ENCODE assay signal across 20 cellular contexts in the genomic region with DNA sequence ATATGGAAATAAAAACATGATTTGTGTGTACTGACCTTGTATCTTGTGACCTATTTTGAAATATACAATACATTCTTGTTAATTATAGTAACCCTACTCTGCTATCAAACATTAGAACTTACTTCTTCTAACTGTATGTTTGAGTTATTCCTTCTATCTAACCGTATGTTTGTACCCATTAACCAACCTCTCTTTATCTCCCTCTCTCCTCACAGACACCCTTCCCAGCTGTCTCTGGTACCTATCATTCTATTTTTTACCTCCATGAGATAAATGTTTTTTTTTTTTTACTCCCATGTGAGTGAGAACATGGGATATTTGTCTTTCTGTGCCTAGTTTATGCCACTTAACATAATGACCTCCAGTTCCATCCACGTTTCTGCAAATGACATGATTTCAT.
DNase-seq lines count a peak whose midpoint lies in the region; ATAC-seq lines count a peak whose summit lies in the region.
"Had no signal": no experiment of that assay in that cellular context is flagged by ENCODE, and none has a peak within 500 bp of the region (broad histone marks: within the 10 kb centered on the region; RNA-seq: fewer than 3 reads in every experiment).

No MANE protein-coding gene starts in this region.

- H2BK15ac ChIP-seq in mesenchymal stem cell (ENCODE audit: low read depth, poor library complexity, severe bottlenecking): no peak overlapping the region

- H3K14ac ChIP-seq in mesenchymal stem cell (ENCODE audit: low read length in 2 of 2): no peak overlapping the region

- H2AK5ac ChIP-seq in mesenchymal stem cell (ENCODE audit: low read length, severe bottlenecking): no peak overlapping the region

- H3K9ac ChIP-seq in mesenchymal stem cell (ENCODE audit: low read length): no peak overlapping the region
- H3K9ac ChIP-seq: BLaER1, GM23248 had no signal

- no peak overlapping the region for H3K4me2 ChIP-seq in mesenchymal stem cell (ENCODE audit: low read length, poor library complexity, severe bottlenecking)
- H3K4me2 ChIP-seq: BLaER1 had no signal

- H3K18ac ChIP-seq in mesenchymal stem cell (ENCODE audit: low read depth in 1 of 2, low read length in 2 of 2): no peak overlapping the region

- peak; percentile 21 for DNase-seq in DMS153 (lab: John Stamatoyannopoulos, UW)
- no peak for DNase-seq in DMS153 treated with DMSO at 0.1 percent for 48 hours (lab: John Stamatoyannopoulos, UW; ENCODE audit: unreplicated experiment)
- DNase-seq in Right ventricle myocardium superior: no peak
- no peak for DNase-seq in right cardiac atrium
- DNase-seq in left ventricle myocardium superior: no peak
- DNase-seq in Right ventricle myocardium inferior (ENCODE audit: missing footprints): no peak
- DNase-seq in stimulated activated CD4-positive, alpha-beta T cell treated with anti-CD3 and anti-CD28 coated beads, Interleukin-12 subunit alpha, Interleukin-12 subunit beta, amount 100 ng/mL, for 4 hours: no peak
- no peak for DNase-seq in mesenchymal stem cell
- DNase-seq: Caco-2; CD4-positive, CD25-positive, alpha-beta regulatory T cell; CD8-positive, alpha-beta T cell; DMS53; DMS79 treated with DMSO at 0.1 percent for 48 hours; GF-D8; GM23248; H7; HCEC 1CT had no signal

- H3K4ac ChIP-seq in mesenchymal stem cell (ENCODE audit: low read depth in 1 of 2, low read length in 2 of 2): no peak overlapping the region

- WGBS in right cardiac atrium: 38% methylated on average over 2 of the region's 2 CpGs
- 82% methylated on average over 1 of the region's 2 CpGs for WGBS in mesenchymal stem cell

- H3K27ac ChIP-seq in right cardiac atrium (ENCODE audit: low read length) (no peak overlapping the region), mesenchymal stem cell (ENCODE audit: low read length, poor library complexity, severe bottlenecking) (no peak overlapping the region)
- H3K27ac ChIP-seq: 22Rv1, BLaER1, C4-2B, GM23248 had no signal

- no peak overlapping the region for H2BK12ac ChIP-seq in mesenchymal stem cell (ENCODE audit: low read length in 2 of 2)

- H3K9me3 ChIP-seq in right cardiac atrium (ENCODE audit: control insufficient read depth, low read length) (no peaks in the 10 kb centered on the region), mesenchymal stem cell (ENCODE audit: control insufficient read depth, low read length) (no peaks in the 10 kb centered on the region)
- H3K9me3 ChIP-seq: BLaER1, Caco-2 had no signal

- H3K4me1 ChIP-seq in right cardiac atrium (ENCODE audit: control insufficient read depth, insufficient read depth, low read length) (no peaks in the 10 kb centered on the region), mesenchymal stem cell (ENCODE audit: control insufficient read depth, insufficient read depth, low read depth, low read length) (no peaks in the 10 kb centered on the region)

- H3K4me3 ChIP-seq in right cardiac atrium (ENCODE audit: low read length) (no peak overlapping the region), mesenchymal stem cell (ENCODE audit: insufficient read depth in 1 of 2, low read depth in 1 of 2, low read length in 2 of 2) (no peak overlapping the region)
- H3K4me3 ChIP-seq: BLaER1, GM23248 had no signal

- ATAC-seq in Right ventricle myocardium superior (ENCODE audit: poor library complexity) (peak; percentile 38), right cardiac atrium (no peak), left ventricle myocardium superior (peak; percentile 74), Right ventricle myocardium inferior (no peak)
- ATAC-seq: CD8-positive, alpha-beta T cell had no signal

- H3K79me1 ChIP-seq in mesenchymal stem cell (replicated peaks; ENCODE audit: low read length, poor library complexity, severe bottlenecking): peaks cover 12% of the 10 kb centered on the region

- H3K27me3 ChIP-seq in right cardiac atrium (ENCODE audit: control insufficient read depth, insufficient read depth) (no peaks in the 10 kb centered on the region), mesenchymal stem cell (ENCODE audit: control insufficient read depth in 1 of 2, insufficient read depth in 1 of 2, low read length in 2 of 2) (no peaks in the 10 kb centered on the region)
- H3K27me3 ChIP-seq: BLaER1 had no signal

- H2BK120ac ChIP-seq in mesenchymal stem cell (ENCODE audit: low read depth, low read length): no peak overlapping the region

- no peak overlapping the region for H4K91ac ChIP-seq in mesenchymal stem cell (ENCODE audit: low read length)

- H4K8ac ChIP-seq in mesenchymal stem cell (ENCODE audit: low read length): no peak overlapping the region

- no peak overlapping the region for H2AFZ ChIP-seq in mesenchymal stem cell (ENCODE audit: low read depth, low read length)
- H2AFZ ChIP-seq: GM23248 had no signal

- H2BK5ac ChIP-seq in mesenchymal stem cell (ENCODE audit: low read depth, low read length, poor library complexity, severe bottlenecking): no peak overlapping the region

- no peak overlapping the region for H3K23ac ChIP-seq in mesenchymal stem cell (ENCODE audit: low read length in 2 of 2)

- no peaks in the 10 kb centered on the region for H3K36me3 ChIP-seq in mesenchymal stem cell (ENCODE audit: control insufficient read depth in 1 of 2, insufficient read depth in 2 of 2, low read depth in 1 of 2, low read length in 2 of 2)
- H3K36me3 ChIP-seq: BLaER1 had no signal

- intact Hi-C loops in Right ventricle myocardium superior (cut with DNase I): no loop called here
- intact Hi-C loops in right cardiac atrium (cut with DNase I): no loop called here
- intact Hi-C loops in left ventricle myocardium superior (cut with micrococcal nuclease): no loop called here
- intact Hi-C loops in Right ventricle myocardium inferior (cut with DNase I): no loop called here

Comparison
In these comparisons a context has a peak if more than half of its experiments do, and no peak if none do; other contexts are left out.
1. ATAC-seq: peak in Right ventricle myocardium superior (single experiment) and left ventricle myocardium superior (single experiment); none in right cardiac atrium (0 of 2) and Right ventricle myocardium inferior (single experiment).